ENCODE assay signal across 8 cellular contexts in genomic region chrX:154397888-154398667, GRCh38. TPM values are rescaled to one million over a fixed set of nuclear protein-coding genes. Genes with fewer than 3 reads are reported as not detected.
DNase-seq lines count a peak whose midpoint lies in the region; ATAC-seq, FAIRE-seq and TF ChIP-seq lines count a peak whose summit lies in the region.

Gene RPL10 (plus strand): TSS chrX:154398377. CDS start chrX:154398520, 143 bp downstream.

- no peaks in the 10 kb centered on the region for H3K9me3 Mint-ChIP-seq in T-helper 2 cell treated with Interferon-gamma antibody and Interleukin-4, amounts not matched to agents 5 μg/mL and 100 μg/mL, for 36 hours

- peak within 1 kb of the TSS; percentile 95 to 96 for H3K27ac ChIP-seq in prostate gland

- DNase-seq in GM18507 (ENCODE audit: extremely low spot score, insufficient read length, low read depth) (peak; percentile 77), NCI-H2029 (lab: John Stamatoyannopoulos, UW) (peak; percentile 91), anterior cingulate cortex (lab: John Stamatoyannopoulos, UW) (peak; percentile 21 to 97 (median 90)), left ventricle myocardium superior (peak; percentile 95), prostate gland (ENCODE audit: low spot score) (peak; percentile 92), ureter (ENCODE audit: low spot score) (peak; percentile 95)
- peak; percentile 94 for DNase-seq in T-helper 2 cell treated with Interferon-gamma antibody and Interleukin-4, amounts not matched to agents 5 μg/mL and 100 μg/mL, for 36 hours (ENCODE audit: low spot score)

- TF ChIP-seq POLR2A in prostate gland (IDR thresholded peaks at IDR 0.05), result peak; percentile 81

- no peaks in the 10 kb centered on the region for H3K4me1 ChIP-seq in prostate gland (replicated peaks)

- peak within 1 kb of the TSS; percentile 100 for H3K27ac Mint-ChIP-seq in T-helper 2 cell treated with Interferon-gamma antibody and Interleukin-4, amounts not matched to agents 5 μg/mL and 100 μg/mL, for 36 hours

- peak; percentile 91 for FAIRE-seq in GM18507 (lab: Jason Lieb, UNC)

- peaks cover 31% of the 10 kb centered on the region for H3K36me3 Mint-ChIP-seq in T-helper 2 cell treated with Interferon-gamma antibody and Interleukin-4, amounts not matched to agents 5 μg/mL and 100 μg/mL, for 36 hours (ENCODE audit: low read depth)

- WGBS in prostate gland, result under 1% methylated on average over 44 of the region's 69 CpGs

- intact Hi-C loops in left ventricle myocardium superior (cut with micrococcal nuclease), result no loop called here
- intact Hi-C loops in prostate gland (cut with DNase I), result loop anchor here (5.0 kb wide), 1 partner anchor 134 kb away; no protein-coding TSS in a partner anchor

- H3K36me3 ChIP-seq in prostate gland, result no peaks in the 10 kb centered on the region

- H3K9me3 ChIP-seq in prostate gland, result no peaks in the 10 kb centered on the region

- H3K4me1 Mint-ChIP-seq in T-helper 2 cell treated with Interferon-gamma antibody and Interleukin-4, amounts not matched to agents 5 μg/mL and 100 μg/mL, for 36 hours (ENCODE audit: low read depth), result peaks cover 7% of the 10 kb centered on the region

- peak within 1 kb of the TSS; percentile 99 for H3K4me3 Mint-ChIP-seq in T-helper 2 cell treated with Interferon-gamma antibody and Interleukin-4, amounts not matched to agents 5 μg/mL and 100 μg/mL, for 36 hours

- ATAC-seq in HG02973 (IDR thresholded peaks at IDR 0.05; ENCODE audit: unreplicated experiment) (peak; percentile 67), left ventricle myocardium superior (peak; percentile 93)

- peaks cover 4% of the 10 kb centered on the region for H3K27me3 Mint-ChIP-seq in T-helper 2 cell treated with Interferon-gamma antibody and Interleukin-4, amounts not matched to agents 5 μg/mL and 100 μg/mL, for 36 hours (ENCODE audit: low read depth)

- no peaks in the 10 kb centered on the region for H3K27me3 ChIP-seq in prostate gland (replicated peaks; ENCODE audit: insufficient read depth)

- peak in 1 of 4 experiments; percentile 25 for TF ChIP-seq CTCF in prostate gland (IDR thresholded peaks at IDR 0.05)

- H3K4me3 ChIP-seq in prostate gland, result peak within 1 kb of the TSS; percentile 56 to 62

RNA-seq across cellular contexts. Expression of gene RPL10, which starts in this region (rescaled TPM):
- 1,898 TPM for total RNA-seq in left ventricle myocardium superior
- 1,000 to 10,000 TPM; 3,702 to 5,500 TPM for total RNA-seq in prostate gland
- 3,238 TPM for total RNA-seq in ureter

Comparison
In these comparisons a context has a peak if more than half of its experiments do, and no peak if none do; other contexts are left out.
1. Peak in every context shown above with its lines: DNase-seq, ATAC-seq, H3K4me3 ChIP-seq and H3K27ac ChIP-seq.